Comparison of ENCODE assay signal across 21 cellular contexts in genomic region chr4:145436793-145437192, GRCh38. TPM values are rescaled to one million over a fixed set of nuclear protein-coding genes. Genes with fewer than 3 reads are reported as not detected.
"Had no signal": no experiment of that assay in that cellular context is flagged by ENCODE, and none has a peak within 500 bp of the region (broad histone marks: within the 10 kb centered on the region; RNA-seq: fewer than 3 reads in every experiment).

No MANE protein-coding gene starts in this region.

- H3K4me1 ChIP-seq: upper lobe of right lung had no signal

- H3K9me3 ChIP-seq: upper lobe of right lung had no signal

- ATAC-seq: activated naive CD4-positive, alpha-beta T cell treated with anti-CD3 and anti-CD28 coated beads, Interleukin-2, amount 50 U/mL, for 72 hours; activated T-helper 17 cell treated with anti-CD3 and anti-CD28 coated beads, Interleukin-2, amount 50 U/mL, for 72 hours; left lobe of liver; naive thymus-derived CD8-positive, alpha-beta T cell; upper lobe of right lung had no signal

- DNase-seq: activated CD4-positive, alpha-beta T cell treated with anti-CD3 and anti-CD28 coated beads, Interleukin-2, amount 50 U/mL, for 4 hours; activated CD8-positive, alpha-beta memory T cell treated with anti-CD3 and anti-CD28 coated beads for 24 hours; activated CD8-positive, alpha-beta memory T cell treated with anti-CD3 and anti-CD28 coated beads, Interleukin-2, amount 50 U/mL, for 4 hours; activated T-cell treated with anti-CD3 and anti-CD28 coated beads, Interleukin-2, amount 50 U/mL, for 24 hours; aorta; dermis blood vessel endothelial cell; effector CD8-positive, alpha-beta T cell; glutamatergic neuron; naive thymus-derived CD8-positive, alpha-beta T cell; sigmoid colon; stimulated activated CD4-positive, alpha-beta T cell treated with anti-CD3 and anti-CD28 coated beads, Interleukin-2, amount 100 ng/mL, for 48 hours; stimulated activated CD8-positive, alpha-beta memory T cell treated with anti-CD3 and anti-CD28 coated beads, Interleukin-4, amount 100 ng/mL, for 48 hours; stimulated activated naive CD4-positive, alpha-beta T cell; T-helper 1 cell; upper lobe of right lung had no signal

- H3K4me3 ChIP-seq: lung, neural progenitor cell, sigmoid colon, thoracic aorta, upper lobe of right lung had no signal

- H3K27ac ChIP-seq: neural progenitor cell, sigmoid colon, thoracic aorta, upper lobe of right lung had no signal

- H3K27me3 ChIP-seq: neural progenitor cell, sigmoid colon, upper lobe of right lung had no signal

- H3K36me3 ChIP-seq: neural progenitor cell, sigmoid colon, thoracic aorta, upper lobe of right lung had no signal

RNA-seq across cellular contexts. Expression of gene SMAD1, which starts 44.9 kb away (rescaled TPM):
- total RNA-seq: naive thymus-derived CD8-positive, alpha-beta T cell had no signal
